In genomic region chr14:46574236-46574970, GRCh38 we compare ENCODE assay signal across 18 cellular contexts.
DNase-seq lines count a peak whose midpoint lies in the region; ATAC-seq, FAIRE-seq and TF ChIP-seq lines count a peak whose summit lies in the region.
"Had no signal": no experiment of that assay in that cellular context is flagged by ENCODE, and none has a peak within 500 bp of the region (broad histone marks: within the 10 kb centered on the region; RNA-seq: fewer than 3 reads in every experiment).

No MANE protein-coding gene starts in this region.

- no peaks in the 10 kb centered on the region for H4K20me1 ChIP-seq in endothelial cell of umbilical vein (replicated peaks; ENCODE audit: control insufficient read depth, extremely low read depth, insufficient read depth, low read length)

- H3K27ac ChIP-seq in endothelial cell of umbilical vein (ENCODE audit: insufficient read depth, low read depth, low read length) (peak overlapping the region; percentile 98), upper lobe of right lung (no peak overlapping the region)
- H3K27ac ChIP-seq: 22Rv1, body of pancreas, transverse colon had no signal

- BruUV-seq in endothelial cell of umbilical vein (replicated peaks; lab: Mats Ljungman, UMichigan) = TSS peak; percentile 88

- TF ChIP-seq CTCF in endothelial cell of umbilical vein (IDR thresholded peaks at IDR 0.05; ENCODE audit: extremely low read depth in 1 of 2, insufficient read depth in 1 of 2, low read depth in 1 of 2, low read length in 2 of 2) = no peak
- TF ChIP-seq CTCF in upper lobe of right lung (IDR thresholded peaks at IDR 0.05) = no peak

- peak; percentile 72 for FAIRE-seq in endothelial cell of umbilical vein (lab: Jason Lieb, UNC)

- H3K36me3 ChIP-seq in endothelial cell of umbilical vein (ENCODE audit: control insufficient read depth in 2 of 2, extremely low read depth in 1 of 2, insufficient read depth in 2 of 2, low read length in 2 of 2) (no peaks in the 10 kb centered on the region), upper lobe of right lung (no peaks in the 10 kb centered on the region)
- H3K36me3 ChIP-seq: transverse colon had no signal

- CTCF ChIA-PET in endothelial cell of umbilical vein (lab: Charles Lee) = interaction anchor here (0.8 to 1.7 kb wide), 4 partner anchors 9 to 84 kb away, joined by 3 to 8 read pairs (median 4); no protein-coding TSS in a partner anchor

- no peaks in the 10 kb centered on the region for H3K79me2 ChIP-seq in endothelial cell of umbilical vein (ENCODE audit: control insufficient read depth, insufficient read depth, low read length)

- no peak for TF ChIP-seq POLR2A in endothelial cell of umbilical vein (IDR thresholded peaks at IDR 0.05; ENCODE audit: low read depth, low read length)

- H3K4me1 ChIP-seq in endothelial cell of umbilical vein (ENCODE audit: control insufficient read depth, extremely low read depth, insufficient read depth, low read length) = peaks cover 40% of the 10 kb centered on the region
- no peaks in the 10 kb centered on the region for H3K4me1 ChIP-seq in upper lobe of right lung
- H3K4me1 ChIP-seq: body of pancreas, transverse colon had no signal

- DNase-seq in DMS53 (lab: John Stamatoyannopoulos, UW) (peak; percentile 2), DMS53 treated with DMSO at 0.1 percent for 48 hours (lab: John Stamatoyannopoulos, UW; ENCODE audit: unreplicated experiment) (no peak), RPMI7951 (ENCODE audit: low read depth) (peak; percentile 2), endothelial cell of umbilical vein (ENCODE audit: low read depth, low spot score) (peak; percentile 85), upper lobe of right lung (no peak), NCI-H526 treated with DMSO at 0.1 percent for 48 hours (lab: John Stamatoyannopoulos, UW) (no peak), NCI-H1105 (lab: John Stamatoyannopoulos, UW) (no peak)
- DNase-seq: activated B cell treated with CpG ODN at 0.5 μM for 24 hours; body of pancreas; CD4-positive, alpha-beta memory T cell; left ventricle myocardium superior; NCI-H1092 treated with DMSO at 0.1 percent for 48 hours; SW 1271; transverse colon had no signal

- ATAC-seq in upper lobe of right lung (peak; percentile 27), HG02798 (IDR thresholded peaks at IDR 0.05; ENCODE audit: poor library complexity, unreplicated experiment) (no peak)
- ATAC-seq: body of pancreas; GM23338; left ventricle myocardium superior; stimulated activated memory B cell treated with anti-CD40 and anti-IgM and Interleukin-4, amounts not matched to agents 10 μg/mL and 1 μg/mL and 100 μg/mL, for 72 hours had no signal

- intact Hi-C loops in endothelial cell of umbilical vein (cut with micrococcal nuclease) = loop anchor here (2.0 to 10.0 kb wide), 3 partner anchors 630 to 660 kb away; no protein-coding TSS in a partner anchor
- intact Hi-C loops in upper lobe of right lung (cut with DNase I) = no loop called here

- peak overlapping the region; percentile 97 for H3K4me2 ChIP-seq in endothelial cell of umbilical vein (ENCODE audit: insufficient read depth, low read length)
- H3K4me2 ChIP-seq: GM23338 had no signal

- H3K9me3 ChIP-seq in endothelial cell of umbilical vein (replicated peaks; ENCODE audit: control insufficient read depth, insufficient read depth, low read length) = no peaks in the 10 kb centered on the region
- H3K9me3 ChIP-seq in upper lobe of right lung = no peaks in the 10 kb centered on the region
- H3K9me3 ChIP-seq: body of pancreas, transverse colon had no signal

- dilution Hi-C loops in endothelial cell of umbilical vein (cut with MboI; ENCODE audit: extremely low pct_ligation_motif_present, low sequenced_read_pairs) = no loop called here

- peak overlapping the region; percentile 90 for H3K9ac ChIP-seq in endothelial cell of umbilical vein (replicated peaks; ENCODE audit: extremely low read depth, insufficient read depth, low read length)

- no peaks in the 10 kb centered on the region for H3K9me1 ChIP-seq in endothelial cell of umbilical vein (replicated peaks; ENCODE audit: control insufficient read depth, extremely low read depth, insufficient read depth, low read length)

- H2AFZ ChIP-seq in endothelial cell of umbilical vein (ENCODE audit: low read depth, low read length) = peak overlapping the region; percentile 86
- H2AFZ ChIP-seq: GM23338 had no signal

- H3K4me3 ChIP-seq in endothelial cell of umbilical vein (replicated peaks in 1 of 3; ENCODE audit: insufficient read depth in 1 of 3, low read depth in 1 of 3, low read length in 3 of 3) = peak overlapping the region in 2 of 3 experiments; percentile 56 to 63
- no peak overlapping the region for H3K4me3 ChIP-seq in upper lobe of right lung
- H3K4me3 ChIP-seq: body of pancreas, GM23338, transverse colon had no signal

- POLR2A ChIA-PET in endothelial cell of umbilical vein (lab: Charles Lee) = no interaction called here

- H3K27me3 ChIP-seq in endothelial cell of umbilical vein (ENCODE audit: control insufficient read depth in 2 of 2, insufficient read depth in 2 of 2, low read length in 2 of 2) = no peaks in the 10 kb centered on the region
- H3K27me3 ChIP-seq in upper lobe of right lung = no peaks in the 10 kb centered on the region
- H3K27me3 ChIP-seq: body of pancreas, transverse colon had no signal

TF ChIP-seq in endothelial cell of umbilical vein, 7 proteins besides CTCF, POLR2A, EP300 and RAD21:
- TF ChIP-seq FOS (IDR thresholded peaks at IDR 0.05; ENCODE audit: borderline replicate concordance, insufficient read depth, low read length) (peak; percentile 89), POLR2AphosphoS5 (IDR thresholded peaks at IDR 0.05; ENCODE audit: insufficient read depth, low read depth, low read length) (no peak), JUN (IDR thresholded peaks at IDR 0.05; ENCODE audit: borderline replicate concordance, insufficient read depth, insufficient read length, low read depth) (peak; percentile 79)

Comparison
In these comparisons a context has a peak if more than half of its experiments do, and no peak if none do; other contexts are left out.
1. DNase-seq: peak in DMS53 (single experiment), RPMI7951 (single experiment) and endothelial cell of umbilical vein (single experiment); none in DMS53 treated with DMSO at 0.1 percent for 48 hours (single experiment), upper lobe of right lung (single experiment), NCI-H526 treated with DMSO at 0.1 percent for 48 hours (single experiment) and NCI-H1105 (single experiment).